ENCODE assay signal across 10 cellular contexts in genomic region chr2:12824771-12825363, GRCh38.
DNase-seq lines count a peak whose midpoint lies in the region; ATAC-seq and TF ChIP-seq lines count a peak whose summit lies in the region.
"Had no signal": no experiment of that assay in that cellular context is flagged by ENCODE, and none has a peak within 500 bp of the region (broad histone marks: within the 10 kb centered on the region; RNA-seq: fewer than 3 reads in every experiment).

No MANE protein-coding gene starts in this region.

- no peaks in the 10 kb centered on the region for H3K36me3 Mint-ChIP-seq in activated T-helper 17 cell treated with anti-CD3 and anti-CD28 coated beads, Interleukin-2, amount 50 U/mL, for 72 hours (ENCODE audit: low read depth)

- no peak overlapping the region for H3K4me3 ChIP-seq in BLaER1
- no peak overlapping the region for H3K4me3 ChIP-seq in cardiac fibroblast (replicated peaks in 1 of 2; ENCODE audit: low read depth in 2 of 2, low read length in 2 of 2)
- no peak overlapping the region for H3K4me3 ChIP-seq in skeletal muscle satellite cell (ENCODE audit: low read length)

- no peak for TF ChIP-seq CTCF in cardiac fibroblast (IDR thresholded peaks at IDR 0.05; ENCODE audit: low read depth, low read length)

- intact Hi-C loops in left colon (cut with DNase I, micrococcal nuclease) = no loop called here

- H3K27ac ChIP-seq in BLaER1 = 0 out of 2 replicates have a peak overlapping the region, but pooled peaks have one; percentile 14

- H3K9ac ChIP-seq in BLaER1 = no peak overlapping the region
- H3K9ac ChIP-seq in skeletal muscle satellite cell (ENCODE audit: low read depth, low read length) = no peak overlapping the region

- no peak for ATAC-seq in left colon
- no peak for ATAC-seq in stimulated activated naive CD8-positive, alpha-beta T cell treated with anti-CD3 and anti-CD28 coated beads, Interleukin-15, amount 100 ng/mL, for 72 hours
- no peak for ATAC-seq in activated T-helper 17 cell treated with anti-CD3 and anti-CD28 coated beads, Interleukin-2, amount 50 U/mL, for 72 hours (replicated peaks)
- ATAC-seq in HG02759 (IDR thresholded peaks at IDR 0.05; ENCODE audit: unreplicated experiment) = no peak

- H3K9me3 ChIP-seq in BLaER1 = no peaks in the 10 kb centered on the region
- H3K9me3 ChIP-seq in skeletal muscle satellite cell (replicated peaks; ENCODE audit: low read length) = no peaks in the 10 kb centered on the region

- peaks cover 1% of the 10 kb centered on the region for H3K4me1 Mint-ChIP-seq in stimulated activated naive CD8-positive, alpha-beta T cell treated with anti-CD3 and anti-CD28 coated beads, Interleukin-15, amount 100 ng/mL, for 72 hours
- peaks cover 12% of the 10 kb centered on the region for H3K4me1 Mint-ChIP-seq in activated T-helper 17 cell treated with anti-CD3 and anti-CD28 coated beads, Interleukin-2, amount 50 U/mL, for 72 hours
- H3K4me1 Mint-ChIP-seq: activated CD4-positive, alpha-beta memory T cell treated with anti-CD3 and anti-CD28 coated beads, Interleukin-2, amount 10 ng/mL, durations not matched to agents 7 days and 5 days had no signal

- no peaks in the 10 kb centered on the region for H4K20me1 ChIP-seq in BLaER1

- H3K4me1 ChIP-seq in BLaER1 (peaks cover 15% of the 10 kb centered on the region), skeletal muscle satellite cell (ENCODE audit: control insufficient read depth, insufficient read depth, low read length) (peaks cover 25% of the 10 kb centered on the region)

- H3K27me3 ChIP-seq in BLaER1 (no peaks in the 10 kb centered on the region), skeletal muscle satellite cell (ENCODE audit: control insufficient read depth, insufficient read depth, low read length) (no peaks in the 10 kb centered on the region)

- H3K27me3 Mint-ChIP-seq in stimulated activated naive CD8-positive, alpha-beta T cell treated with anti-CD3 and anti-CD28 coated beads, Interleukin-15, amount 100 ng/mL, for 72 hours = peaks cover 39% of the 10 kb centered on the region
- H3K27me3 Mint-ChIP-seq in activated T-helper 17 cell treated with anti-CD3 and anti-CD28 coated beads, Interleukin-2, amount 50 U/mL, for 72 hours = no peaks in the 10 kb centered on the region

- H3K4me3 Mint-ChIP-seq in stimulated activated naive CD8-positive, alpha-beta T cell treated with anti-CD3 and anti-CD28 coated beads, Interleukin-15, amount 100 ng/mL, for 72 hours = no peak overlapping the region
- no peak overlapping the region for H3K4me3 Mint-ChIP-seq in activated T-helper 17 cell treated with anti-CD3 and anti-CD28 coated beads, Interleukin-2, amount 50 U/mL, for 72 hours
- H3K4me3 Mint-ChIP-seq: activated CD4-positive, alpha-beta memory T cell treated with anti-CD3 and anti-CD28 coated beads, Interleukin-2, amount 10 ng/mL, durations not matched to agents 7 days and 5 days had no signal

- no peaks in the 10 kb centered on the region for H3K36me3 ChIP-seq in BLaER1
- no peaks in the 10 kb centered on the region for H3K36me3 ChIP-seq in skeletal muscle satellite cell (ENCODE audit: insufficient read depth, low read length)

- H3K9me3 Mint-ChIP-seq in stimulated activated naive CD8-positive, alpha-beta T cell treated with anti-CD3 and anti-CD28 coated beads, Interleukin-15, amount 100 ng/mL, for 72 hours = no peaks in the 10 kb centered on the region
- no peaks in the 10 kb centered on the region for H3K9me3 Mint-ChIP-seq in activated T-helper 17 cell treated with anti-CD3 and anti-CD28 coated beads, Interleukin-2, amount 50 U/mL, for 72 hours
- H3K9me3 Mint-ChIP-seq: activated CD4-positive, alpha-beta memory T cell treated with anti-CD3 and anti-CD28 coated beads, Interleukin-2, amount 10 ng/mL, durations not matched to agents 7 days and 5 days had no signal

- no peak overlapping the region for H3K27ac Mint-ChIP-seq in stimulated activated naive CD8-positive, alpha-beta T cell treated with anti-CD3 and anti-CD28 coated beads, Interleukin-15, amount 100 ng/mL, for 72 hours
- no peak overlapping the region for H3K27ac Mint-ChIP-seq in activated T-helper 17 cell treated with anti-CD3 and anti-CD28 coated beads, Interleukin-2, amount 50 U/mL, for 72 hours
- H3K27ac Mint-ChIP-seq: activated CD4-positive, alpha-beta memory T cell treated with anti-CD3 and anti-CD28 coated beads, Interleukin-2, amount 10 ng/mL, durations not matched to agents 7 days and 5 days had no signal

- DNase-seq in cardiac fibroblast (ENCODE audit: low read depth in 2 of 2) (peak; percentile 38 to 47), left colon (peak; percentile 9 to 34), NCI-H1417 (lab: John Stamatoyannopoulos, UW) (no peak)
- no peak for DNase-seq in stimulated activated naive CD8-positive, alpha-beta T cell treated with anti-CD3 and anti-CD28 coated beads, Interleukin-15, amount 100 ng/mL, for 72 hours
- DNase-seq: activated CD4-positive, alpha-beta memory T cell treated with anti-CD3 and anti-CD28 coated beads, Interleukin-2, amount 10 ng/mL, durations not matched to agents 7 days and 5 days; activated naive CD4-positive, alpha-beta T cell had no signal

- peak overlapping the region; percentile 68 for H3K4me2 ChIP-seq in BLaER1
- peak overlapping the region; percentile 23 for H3K4me2 ChIP-seq in skeletal muscle satellite cell (ENCODE audit: low read length)

Comparison
In these comparisons a context has a peak if more than half of its experiments do, and no peak if none do; other contexts are left out.
1. DNase-seq: peak in cardiac fibroblast (2 of 2) and left colon (2 of 2); none in stimulated activated naive CD8-positive, alpha-beta T cell treated with anti-CD3 and anti-CD28 coated beads, Interleukin-15, amount 100 ng/mL, for 72 hours (0 of 2) and NCI-H1417 (0 of 3).